ENCODE assay signal across 1 cellular context in the genomic region with DNA sequence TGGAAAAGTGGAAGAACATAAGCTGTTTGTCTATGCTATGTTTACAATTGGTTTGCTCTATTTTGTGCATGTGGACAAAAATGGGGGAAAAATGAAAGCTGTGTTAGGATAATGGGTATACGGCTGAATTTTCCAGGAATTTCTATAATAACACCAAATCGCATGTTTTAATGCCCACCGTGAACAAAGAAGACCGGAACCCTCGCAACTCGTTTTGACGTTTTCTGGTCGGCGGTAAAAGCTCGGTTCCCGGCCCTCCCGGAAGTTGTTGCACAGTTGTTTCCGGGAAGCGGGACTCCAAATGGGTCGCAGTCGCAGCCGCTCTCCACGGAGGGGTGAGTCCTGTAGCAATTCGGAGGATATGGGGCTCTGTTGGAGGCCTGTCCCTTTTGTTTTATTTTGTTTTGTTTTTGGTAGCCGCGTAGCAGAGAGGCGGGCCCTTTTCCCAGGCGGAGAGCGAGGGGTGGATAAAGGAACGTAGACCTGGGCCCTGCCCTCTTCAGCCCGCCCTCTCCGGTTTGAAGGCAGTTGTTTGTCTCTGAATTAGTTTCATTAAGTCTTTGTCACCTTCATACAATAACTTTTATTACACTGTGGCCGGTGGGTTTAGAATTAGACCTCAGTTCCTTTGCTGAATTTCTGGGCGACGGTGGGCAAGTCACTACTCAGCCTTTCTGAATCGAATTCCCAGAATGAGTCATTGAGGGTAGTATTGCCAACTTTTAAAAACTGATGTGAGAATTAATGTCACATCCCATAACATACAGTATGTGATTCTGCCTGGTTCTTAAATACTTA.
TF ChIP-seq lines count a peak whose summit lies in the region.

Gene SNRNP27 (plus strand): TSS at position 273 of the 798 bp plus-strand sequence. CDS start 29 bp downstream, at position 302.

TF ChIP-seq in HEK293, 187 proteins besides CTCF, POLR2A, EP300 and RAD21 (continued from another document):
- TF ChIP-seq, protein P1, sequence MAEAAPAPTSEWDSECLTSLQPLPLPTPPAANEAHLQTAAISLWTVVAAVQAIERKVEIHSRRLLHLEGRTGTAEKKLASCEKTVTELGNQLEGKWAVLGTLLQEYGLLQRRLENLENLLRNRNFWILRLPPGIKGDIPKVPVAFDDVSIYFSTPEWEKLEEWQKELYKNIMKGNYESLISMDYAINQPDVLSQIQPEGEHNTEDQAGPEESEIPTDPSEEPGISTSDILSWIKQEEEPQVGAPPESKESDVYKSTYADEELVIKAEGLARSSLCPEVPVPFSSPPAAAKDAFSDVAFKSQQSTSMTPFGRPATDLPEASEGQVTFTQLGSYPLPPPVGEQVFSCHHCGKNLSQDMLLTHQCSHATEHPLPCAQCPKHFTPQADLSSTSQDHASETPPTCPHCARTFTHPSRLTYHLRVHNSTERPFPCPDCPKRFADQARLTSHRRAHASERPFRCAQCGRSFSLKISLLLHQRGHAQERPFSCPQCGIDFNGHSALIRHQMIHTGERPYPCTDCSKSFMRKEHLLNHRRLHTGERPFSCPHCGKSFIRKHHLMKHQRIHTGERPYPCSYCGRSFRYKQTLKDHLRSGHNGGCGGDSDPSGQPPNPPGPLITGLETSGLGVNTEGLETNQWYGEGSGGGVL (tag by site-specific recombination; IDR thresholded peaks at IDR 0.05): no peak
- TF ChIP-seq PATZ1 (tag by site-specific recombination; IDR thresholded peaks at IDR 0.05): peak; percentile 42; the same call in 1 of the 2 replicates
- TF ChIP-seq, protein P2, sequence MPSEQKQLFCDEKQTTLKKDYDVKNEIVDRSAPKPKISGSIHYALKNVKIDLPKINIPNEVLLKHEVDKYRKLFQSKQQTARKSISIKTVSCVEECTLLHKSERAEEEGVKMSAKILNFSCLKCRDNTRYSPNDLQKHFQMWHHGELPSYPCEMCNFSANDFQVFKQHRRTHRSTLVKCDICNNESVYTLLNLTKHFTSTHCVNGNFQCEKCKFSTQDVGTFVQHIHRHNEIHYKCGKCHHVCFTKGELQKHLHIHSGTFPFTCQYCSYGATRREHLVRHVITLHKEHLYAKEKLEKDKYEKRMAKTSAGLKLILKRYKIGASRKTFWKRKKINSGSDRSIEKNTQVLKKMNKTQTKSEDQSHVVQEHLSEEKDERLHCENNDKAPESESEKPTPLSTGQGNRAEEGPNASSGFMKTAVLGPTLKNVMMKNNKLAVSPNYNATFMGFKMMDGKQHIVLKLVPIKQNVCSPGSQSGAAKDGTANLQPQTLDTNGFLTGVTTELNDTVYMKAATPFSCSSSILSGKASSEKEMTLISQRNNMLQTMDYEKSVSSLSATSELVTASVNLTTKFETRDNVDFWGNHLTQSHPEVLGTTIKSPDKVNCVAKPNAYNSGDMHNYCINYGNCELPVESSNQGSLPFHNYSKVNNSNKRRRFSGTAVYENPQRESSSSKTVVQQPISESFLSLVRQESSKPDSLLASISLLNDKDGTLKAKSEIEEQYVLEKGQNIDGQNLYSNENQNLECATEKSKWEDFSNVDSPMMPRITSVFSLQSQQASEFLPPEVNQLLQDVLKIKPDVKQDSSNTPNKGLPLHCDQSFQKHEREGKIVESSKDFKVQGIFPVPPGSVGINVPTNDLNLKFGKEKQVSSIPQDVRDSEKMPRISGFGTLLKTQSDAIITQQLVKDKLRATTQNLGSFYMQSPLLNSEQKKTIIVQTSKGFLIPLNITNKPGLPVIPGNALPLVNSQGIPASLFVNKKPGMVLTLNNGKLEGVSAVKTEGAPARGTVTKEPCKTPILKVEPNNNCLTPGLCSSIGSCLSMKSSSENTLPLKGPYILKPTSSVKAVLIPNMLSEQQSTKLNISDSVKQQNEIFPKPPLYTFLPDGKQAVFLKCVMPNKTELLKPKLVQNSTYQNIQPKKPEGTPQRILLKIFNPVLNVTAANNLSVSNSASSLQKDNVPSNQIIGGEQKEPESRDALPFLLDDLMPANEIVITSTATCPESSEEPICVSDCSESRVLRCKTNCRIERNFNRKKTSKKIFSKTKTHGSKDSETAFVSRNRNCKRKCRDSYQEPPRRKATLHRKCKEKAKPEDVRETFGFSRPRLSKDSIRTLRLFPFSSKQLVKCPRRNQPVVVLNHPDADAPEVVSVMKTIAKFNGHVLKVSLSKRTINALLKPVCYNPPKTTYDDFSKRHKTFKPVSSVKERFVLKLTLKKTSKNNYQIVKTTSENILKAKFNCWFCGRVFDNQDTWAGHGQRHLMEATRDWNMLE (tag by site-specific recombination; conservative IDR thresholded peaks at IDR 0.05; ENCODE audit: low read depth): peak; percentile 98
- TF ChIP-seq ZNF354C (tag by site-specific recombination; IDR thresholded peaks at IDR 0.05; ENCODE audit: borderline replicate concordance, low read depth): no peak
- no peak for TF ChIP-seq SALL2 (tag by site-specific recombination; IDR thresholded peaks at IDR 0.05; ENCODE audit: borderline replicate concordance)
- TF ChIP-seq ZNF521 (tag by site-specific recombination; IDR thresholded peaks at IDR 0.05): no peak
- TF ChIP-seq ZNF654 (tag by site-specific recombination; IDR thresholded peaks at IDR 0.05; ENCODE audit: low read depth): no peak
- 0 out of 2 replicates have a peak, but pooled peaks have one; percentile 45 for TF ChIP-seq ZNF610 (tag by site-specific recombination; IDR thresholded peaks at IDR 0.05; ENCODE audit: borderline replicate concordance)
- no peak for TF ChIP-seq ZNF488 (tag by site-specific recombination; IDR thresholded peaks at IDR 0.05)
- no peak for TF ChIP-seq ZSCAN23 (tag by site-specific recombination; IDR thresholded peaks at IDR 0.05)
- TF ChIP-seq ZBTB21 (tag by site-specific recombination; IDR thresholded peaks at IDR 0.05): peak; percentile 27; the same call in 1 of the 2 replicates
- TF ChIP-seq SP7 (tag by site-specific recombination; IDR thresholded peaks at IDR 0.05): peak; percentile 73
- TF ChIP-seq ZNF768 (tag by site-specific recombination; IDR thresholded peaks at IDR 0.05): no peak
- TF ChIP-seq ATF2 (tag by site-specific recombination; IDR thresholded peaks at IDR 0.05; ENCODE audit: low read depth): no peak
- no peak for TF ChIP-seq ZNF670 (tag by site-specific recombination; IDR thresholded peaks at IDR 0.05; ENCODE audit: low read depth)
- 0 out of 2 replicates have a peak, but pooled peaks have one; percentile 7 for TF ChIP-seq ZNF623 (tag by site-specific recombination; IDR thresholded peaks at IDR 0.05)
- TF ChIP-seq INSM2 (tag by site-specific recombination; IDR thresholded peaks at IDR 0.05): 0 out of 2 replicates have a peak, but pooled peaks have one; percentile 26
- TF ChIP-seq ZNF510 (tag by site-specific recombination; IDR thresholded peaks at IDR 0.05; ENCODE audit: insufficient replicate concordance): no peak
- TF ChIP-seq YY2 (tag by site-specific recombination; IDR thresholded peaks at IDR 0.05): 0 out of 2 replicates have a peak, but pooled peaks have one; percentile 42
- TF ChIP-seq, protein P3, sequence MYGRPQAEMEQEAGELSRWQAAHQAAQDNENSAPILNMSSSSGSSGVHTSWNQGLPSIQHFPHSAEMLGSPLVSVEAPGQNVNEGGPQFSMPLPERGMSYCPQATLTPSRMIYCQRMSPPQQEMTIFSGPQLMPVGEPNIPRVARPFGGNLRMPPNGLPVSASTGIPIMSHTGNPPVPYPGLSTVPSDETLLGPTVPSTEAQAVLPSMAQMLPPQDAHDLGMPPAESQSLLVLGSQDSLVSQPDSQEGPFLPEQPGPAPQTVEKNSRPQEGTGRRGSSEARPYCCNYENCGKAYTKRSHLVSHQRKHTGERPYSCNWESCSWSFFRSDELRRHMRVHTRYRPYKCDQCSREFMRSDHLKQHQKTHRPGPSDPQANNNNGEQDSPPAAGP (tag by site-specific recombination; IDR thresholded peaks at IDR 0.05): peak; percentile 66; the same call in 1 of the 2 replicates
